In genomic region chr12:131701705-131702572, GRCh38 we compare ENCODE assay signal across 1 cellular context.
TF ChIP-seq lines count a peak whose summit lies in the region.

No MANE protein-coding gene starts in this region.

TF ChIP-seq in H1, 55 proteins besides CTCF, POLR2A, EP300 and RAD21:
- TF ChIP-seq TAF1 (IDR thresholded peaks at IDR 0.05; ENCODE audit: low read depth, low read length) (no peak), TEAD4 (IDR thresholded peaks at IDR 0.05; ENCODE audit: low read depth, low read length) (0 out of 2 replicates have a peak, but pooled peaks have one; percentile 32)
